ENCODE assay signal across 18 cellular contexts in the genomic region with DNA sequence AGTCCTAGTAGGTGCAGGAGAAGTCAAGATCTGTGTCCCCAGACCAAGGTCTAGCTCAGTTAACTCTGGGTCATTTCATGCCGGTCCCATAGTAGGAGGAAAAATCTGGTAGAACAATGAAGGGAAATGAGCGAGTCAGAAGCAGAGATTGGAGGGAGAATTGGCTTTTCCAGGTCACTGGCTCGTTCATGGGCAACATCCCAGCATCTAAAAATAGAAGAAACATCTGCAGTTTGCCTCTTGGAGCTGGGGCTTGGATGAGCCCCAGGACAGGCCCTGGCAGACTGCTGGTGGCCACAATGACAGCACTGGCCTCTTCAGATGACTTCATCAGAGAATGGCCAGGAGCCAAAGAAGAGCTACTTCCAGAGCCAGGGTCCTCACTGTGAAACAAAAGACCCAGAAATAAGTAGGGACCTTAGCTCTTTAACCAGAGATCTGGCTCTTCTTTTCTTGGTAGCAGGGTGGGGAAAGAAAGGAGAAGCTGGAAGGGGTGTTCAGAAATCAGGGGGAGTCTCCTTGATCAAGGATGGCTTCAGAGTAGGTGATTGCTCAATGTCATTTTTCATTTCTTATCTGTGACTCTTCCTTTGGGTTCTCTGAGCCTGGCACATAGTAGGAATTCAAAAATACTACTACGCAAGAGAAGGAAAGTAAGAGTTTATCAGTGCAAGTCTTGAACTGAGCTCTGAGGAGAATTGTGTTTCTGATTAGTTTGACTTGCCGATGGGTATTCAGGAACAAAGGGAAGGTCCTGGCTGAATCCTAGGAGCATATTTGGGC.
DNase-seq lines count a peak whose midpoint lies in the region; FAIRE-seq and TF ChIP-seq lines count a peak whose summit lies in the region.
"Had no signal": no experiment of that assay in that cellular context is flagged by ENCODE, and none has a peak within 500 bp of the region (broad histone marks: within the 10 kb centered on the region; RNA-seq: fewer than 3 reads in every experiment).

No MANE protein-coding gene starts in this region.

- H3K27me3 Mint-ChIP-seq in Calu3 (ENCODE audit: unreplicated experiment): no peaks in the 10 kb centered on the region

- H3K27me3 ChIP-seq in osteoblast (ENCODE audit: insufficient read depth, low read length): peaks cover 10% of the 10 kb centered on the region
- H3K27me3 ChIP-seq: hepatocyte had no signal

- DNase-seq in EH (ENCODE audit: low read depth) (peak; percentile 31), RPMI7951 (ENCODE audit: low read depth) (peak; percentile 98), fibroblast of the aortic adventitia (ENCODE audit: low read depth) (peak; percentile 78), osteoblast (ENCODE audit: insufficient read length, low spot score, missing footprints) (peak; percentile 73), D721Med (ENCODE audit: insufficient read length, low spot score) (no peak), germinal center (ENCODE audit: low spot score) (no peak), Calu3 (no peak)
- no peak for DNase-seq in activated T-cell treated with anti-CD3 and anti-CD28 coated beads, Interleukin-2, amount 50 U/mL, for 1 hour
- DNase-seq: activated B cell treated with CpG ODN at 0.5 μM for 24 hours; activated CD8-positive, alpha-beta memory T cell treated with anti-CD3 and anti-CD28 coated beads, Interleukin-2, amount 50 U/mL, for 48 hours; activated naive CD8-positive, alpha-beta T cell treated with anti-CD3 and anti-CD28 coated beads, Interleukin-2, amount 10 ng/mL, durations not matched to agents 7 days and 5 days; HCEC 1CT; NCI-H1930; stimulated activated CD4-positive, alpha-beta T cell treated with anti-CD3 and anti-CD28 coated beads, Interleukin-4, amount 100 ng/mL, for 1 hour; stimulated activated naive CD4-positive, alpha-beta T cell had no signal

- H3K4me3 Mint-ChIP-seq in Calu3 (ENCODE audit: low read depth, unreplicated experiment): no peak overlapping the region
- H3K4me3 Mint-ChIP-seq: activated B cell treated with CpG ODN at 0.5 μM for 24 hours; activated naive CD8-positive, alpha-beta T cell treated with anti-CD3 and anti-CD28 coated beads, Interleukin-2, amount 10 ng/mL, durations not matched to agents 7 days and 5 days; B cell had no signal

- no peaks in the 10 kb centered on the region for H4K20me1 ChIP-seq in osteoblast (ENCODE audit: insufficient read depth, low read length)

- no peak overlapping the region for H2AFZ ChIP-seq in osteoblast (ENCODE audit: low read length)
- H2AFZ ChIP-seq: hepatocyte had no signal

- no peaks in the 10 kb centered on the region for H3K9me3 ChIP-seq in osteoblast (ENCODE audit: low read depth, low read length)

- TF ChIP-seq CTCF in fibroblast of the aortic adventitia (IDR thresholded peaks at IDR 0.05; ENCODE audit: insufficient read depth, low read length) (no peak), osteoblast (IDR thresholded peaks at IDR 0.05; ENCODE audit: extremely low read depth, low read depth, low read length) (no peak), D721Med (IDR thresholded peaks at IDR 0.05; ENCODE audit: insufficient read depth, missing control alignments) (no peak), Calu3 (IDR thresholded peaks at IDR 0.05; ENCODE audit: unreplicated experiment) (no peak)

- peaks cover 6% of the 10 kb centered on the region for H3K4me1 ChIP-seq in osteoblast (ENCODE audit: insufficient read depth, low read length)

- H3K4me2 ChIP-seq in osteoblast (ENCODE audit: insufficient read depth, low read length): no peak overlapping the region
- H3K4me2 ChIP-seq: hepatocyte had no signal

- no peaks in the 10 kb centered on the region for H3K36me3 ChIP-seq in osteoblast (ENCODE audit: insufficient read depth, low read length)

- H3K9me3 Mint-ChIP-seq in Calu3 (ENCODE audit: low read depth, unreplicated experiment): peaks cover 6% of the 10 kb centered on the region

- intact Hi-C loops in Calu3 (cut with micrococcal nuclease; ENCODE audit: unreplicated experiment): no loop called here

- no TSS peak for BruUV-seq in Calu3 (replicated peaks; lab: Mats Ljungman, UMichigan)

- H3K27ac ChIP-seq in osteoblast (ENCODE audit: low read depth, low read length): no peak overlapping the region
- H3K27ac ChIP-seq: hepatocyte had no signal

- no peak for FAIRE-seq in D721Med (lab: Jason Lieb, UNC)

- no peak overlapping the region for H3K4me3 ChIP-seq in fibroblast of the aortic adventitia (ENCODE audit: low read depth, low read length)
- H3K4me3 ChIP-seq in osteoblast (ENCODE audit: insufficient read depth, low read length): no peak overlapping the region
- H3K4me3 ChIP-seq: hepatocyte, lung had no signal

- H3K36me3 Mint-ChIP-seq in Calu3 (ENCODE audit: insufficient read depth, unreplicated experiment): no peaks in the 10 kb centered on the region
- H3K36me3 Mint-ChIP-seq: activated naive CD8-positive, alpha-beta T cell treated with anti-CD3 and anti-CD28 coated beads, Interleukin-2, amount 10 ng/mL, durations not matched to agents 7 days and 5 days had no signal

- CTCF ChIA-PET in Calu3 (lab: Charles Lee): no interaction called here

- no peak overlapping the region for H3K27ac Mint-ChIP-seq in Calu3 (ENCODE audit: unreplicated experiment)
- H3K27ac Mint-ChIP-seq: activated B cell treated with CpG ODN at 0.5 μM for 24 hours; activated naive CD8-positive, alpha-beta T cell treated with anti-CD3 and anti-CD28 coated beads, Interleukin-2, amount 10 ng/mL, durations not matched to agents 7 days and 5 days; B cell had no signal

- H3K79me2 ChIP-seq in osteoblast (ENCODE audit: insufficient read depth, low read length): no peaks in the 10 kb centered on the region
- H3K79me2 ChIP-seq: hepatocyte had no signal

- peaks cover 12% of the 10 kb centered on the region for H3K4me1 Mint-ChIP-seq in Calu3 (ENCODE audit: low read depth, unreplicated experiment)
- H3K4me1 Mint-ChIP-seq: activated B cell treated with CpG ODN at 0.5 μM for 24 hours; activated naive CD8-positive, alpha-beta T cell treated with anti-CD3 and anti-CD28 coated beads, Interleukin-2, amount 10 ng/mL, durations not matched to agents 7 days and 5 days; B cell had no signal

Comparison
In these comparisons a context has a peak if more than half of its experiments do, and no peak if none do; other contexts are left out.
1. DNase-seq: peak in EH (single experiment), RPMI7951 (single experiment), fibroblast of the aortic adventitia (single experiment) and osteoblast (single experiment); none in activated T-cell treated with anti-CD3 and anti-CD28 coated beads, Interleukin-2, amount 50 U/mL, for 1 hour (single experiment), D721Med (single experiment), germinal center (single experiment) and Calu3 (single experiment).